In genomic region chr11:93197383-93198220, GRCh38 we compare ENCODE assay signal across 8 cellular contexts. TPM values are rescaled to one million over a fixed set of nuclear protein-coding genes. Genes with fewer than 3 reads are reported as not detected.
DNase-seq lines count a peak whose midpoint lies in the region; ATAC-seq and TF ChIP-seq lines count a peak whose summit lies in the region.

Gene SLC36A4, minus strand, starts transcription at chr11:93197991. Its CDS starts 159 bp downstream, at chr11:93197832.

- ATAC-seq in GM19395 (IDR thresholded peaks at IDR 0.05; ENCODE audit: unreplicated experiment) (peak; percentile 90), HG03558 (IDR thresholded peaks at IDR 0.05; ENCODE audit: extremely low read depth, unreplicated experiment) (peak; percentile 72), lower lobe of right lung (peak; percentile 98)
- peak; percentile 93 for ATAC-seq in activated CD8-positive, alpha-beta T cell treated with anti-CD3 and anti-CD28 coated beads, Interleukin-2, amount 10 ng/mL, durations not matched to agents 7 days and 5 days

- peak within 1 kb of the TSS; percentile 83 for H3K4me3 ChIP-seq in ectodermal cell (ENCODE audit: insufficient read depth, low read depth, low read length)
- H3K4me3 ChIP-seq in lower lobe of right lung: peak within 1 kb of the TSS; percentile 78

- H3K27me3 Mint-ChIP-seq in activated CD8-positive, alpha-beta T cell treated with anti-CD3 and anti-CD28 coated beads, Interleukin-2, amount 10 ng/mL, durations not matched to agents 7 days and 5 days (ENCODE audit: low read depth): peaks cover 10% of the 10 kb centered on the region

- CTCF ChIA-PET in activated CD8-positive, alpha-beta T cell treated with anti-CD3 and anti-CD28 coated beads, Interleukin-2, amount 10 ng/mL, durations not matched to agents 7 days and 5 days (lab: Charles Lee): interaction anchor here (1.6 kb wide), 1 partner anchor 15 kb away, joined by 3 read pairs; no protein-coding TSS in a partner anchor

- H3K36me3 ChIP-seq in ectodermal cell (ENCODE audit: control insufficient read depth, insufficient read depth, low read length) (no peaks in the 10 kb centered on the region), lower lobe of right lung (no peaks in the 10 kb centered on the region)

- no peaks in the 10 kb centered on the region for H3K27me3 ChIP-seq in ectodermal cell (ENCODE audit: control insufficient read depth, insufficient read depth, low read length, poor library complexity, severe bottlenecking)
- no peaks in the 10 kb centered on the region for H3K27me3 ChIP-seq in lower lobe of right lung (ENCODE audit: low read depth)

- peak; percentile 71 for DNase-seq in NCI-H748 treated with DMSO at 0.1 percent for 48 hours (lab: John Stamatoyannopoulos, UW)
- peak; percentile 92 for DNase-seq in activated CD8-positive, alpha-beta T cell treated with anti-CD3 and anti-CD28 coated beads, Interleukin-2, amount 10 ng/mL, durations not matched to agents 7 days and 5 days
- DNase-seq in lower lobe of right lung: peak; percentile 97
- peak; percentile 55 to 69 (median 65) for DNase-seq in stimulated activated CD4-positive, alpha-beta T cell treated with anti-CD3 and anti-CD28 coated beads, TNF-alpha, amount 100 ng/mL, for 1 hour (ENCODE audit: low read depth in 3 of 3, low spot score in 1 of 3)

- H3K27ac ChIP-seq in C4-2B (peak within 1 kb of the TSS; percentile 90), ectodermal cell (ENCODE audit: insufficient read depth, low read depth, low read length, poor library complexity, severe bottlenecking) (peak within 1 kb of the TSS; percentile 95), lower lobe of right lung (peak within 1 kb of the TSS; percentile 99)

- H3K4me1 Mint-ChIP-seq in activated CD8-positive, alpha-beta T cell treated with anti-CD3 and anti-CD28 coated beads, Interleukin-2, amount 10 ng/mL, durations not matched to agents 7 days and 5 days (ENCODE audit: low read depth): peaks cover 11% of the 10 kb centered on the region

- WGBS in ectodermal cell, 2 experiments: 0 to 1% methylated on average over 82 of the region's 82 CpGs

- peak within 1 kb of the TSS; percentile 85 for H3K4me3 Mint-ChIP-seq in activated CD8-positive, alpha-beta T cell treated with anti-CD3 and anti-CD28 coated beads, Interleukin-2, amount 10 ng/mL, durations not matched to agents 7 days and 5 days

- TF ChIP-seq CTCF in C4-2B (conservative IDR thresholded peaks at IDR 0.05) (no peak), lower lobe of right lung (IDR thresholded peaks at IDR 0.05) (no peak)

- H3K4me1 ChIP-seq in ectodermal cell (ENCODE audit: control insufficient read depth, insufficient read depth, low read length) (peaks cover 5% of the 10 kb centered on the region), lower lobe of right lung (peaks cover 5% of the 10 kb centered on the region)

- H3K9me3 ChIP-seq in ectodermal cell (ENCODE audit: control insufficient read depth, low read length) (no peaks in the 10 kb centered on the region), lower lobe of right lung (no peaks in the 10 kb centered on the region)

- peak within 1 kb of the TSS; percentile 89 for H3K27ac Mint-ChIP-seq in activated CD8-positive, alpha-beta T cell treated with anti-CD3 and anti-CD28 coated beads, Interleukin-2, amount 10 ng/mL, durations not matched to agents 7 days and 5 days

- POLR2A ChIA-PET in activated CD8-positive, alpha-beta T cell treated with anti-CD3 and anti-CD28 coated beads, Interleukin-2, amount 10 ng/mL, durations not matched to agents 7 days and 5 days (lab: Charles Lee): interaction anchor here (1.0 kb wide), 3 partner anchors 9 to 1775 kb away, joined by 3 to 5 read pairs (median 3); partner anchors contain the start of genes C11orf54, CWC15 and TAF1D

- no peaks in the 10 kb centered on the region for H3K36me3 Mint-ChIP-seq in activated CD8-positive, alpha-beta T cell treated with anti-CD3 and anti-CD28 coated beads, Interleukin-2, amount 10 ng/mL, durations not matched to agents 7 days and 5 days (ENCODE audit: low read depth)

- H3K9me3 Mint-ChIP-seq in activated CD8-positive, alpha-beta T cell treated with anti-CD3 and anti-CD28 coated beads, Interleukin-2, amount 10 ng/mL, durations not matched to agents 7 days and 5 days (ENCODE audit: insufficient read depth): no peaks in the 10 kb centered on the region

- intact Hi-C loops in lower lobe of right lung (cut with DNase I): no loop called here

RNA-seq across cellular contexts. Expression of gene SLC36A4, which starts in this region (rescaled TPM):
- 10 to 100 TPM in 1 of 2 experiments, 1 to 10 TPM in 1; 9.8 to 10.9 TPM for total RNA-seq in activated CD8-positive, alpha-beta T cell treated with anti-CD3 and anti-CD28 coated beads, Interleukin-2, amount 10 ng/mL, durations not matched to agents 7 days and 5 days
- polyA plus RNA-seq in ectodermal cell (2013, experiment 1 of 4): 34.3 TPM
- 28.6 TPM for polyA plus RNA-seq in ectodermal cell (2013, experiment 2 of 4)
- 25.8 TPM for polyA plus RNA-seq in ectodermal cell (2013, experiment 3 of 4)
- 30.2 TPM for polyA plus RNA-seq in ectodermal cell (2013, experiment 4 of 4)
- 17.8 TPM for total RNA-seq in lower lobe of right lung

Comparison
In these comparisons a context has a peak if more than half of its experiments do, and no peak if none do; other contexts are left out.
1. Peak in every context shown above with its lines: DNase-seq, ATAC-seq, H3K4me3 ChIP-seq and H3K27ac ChIP-seq.